In the genomic region with DNA sequence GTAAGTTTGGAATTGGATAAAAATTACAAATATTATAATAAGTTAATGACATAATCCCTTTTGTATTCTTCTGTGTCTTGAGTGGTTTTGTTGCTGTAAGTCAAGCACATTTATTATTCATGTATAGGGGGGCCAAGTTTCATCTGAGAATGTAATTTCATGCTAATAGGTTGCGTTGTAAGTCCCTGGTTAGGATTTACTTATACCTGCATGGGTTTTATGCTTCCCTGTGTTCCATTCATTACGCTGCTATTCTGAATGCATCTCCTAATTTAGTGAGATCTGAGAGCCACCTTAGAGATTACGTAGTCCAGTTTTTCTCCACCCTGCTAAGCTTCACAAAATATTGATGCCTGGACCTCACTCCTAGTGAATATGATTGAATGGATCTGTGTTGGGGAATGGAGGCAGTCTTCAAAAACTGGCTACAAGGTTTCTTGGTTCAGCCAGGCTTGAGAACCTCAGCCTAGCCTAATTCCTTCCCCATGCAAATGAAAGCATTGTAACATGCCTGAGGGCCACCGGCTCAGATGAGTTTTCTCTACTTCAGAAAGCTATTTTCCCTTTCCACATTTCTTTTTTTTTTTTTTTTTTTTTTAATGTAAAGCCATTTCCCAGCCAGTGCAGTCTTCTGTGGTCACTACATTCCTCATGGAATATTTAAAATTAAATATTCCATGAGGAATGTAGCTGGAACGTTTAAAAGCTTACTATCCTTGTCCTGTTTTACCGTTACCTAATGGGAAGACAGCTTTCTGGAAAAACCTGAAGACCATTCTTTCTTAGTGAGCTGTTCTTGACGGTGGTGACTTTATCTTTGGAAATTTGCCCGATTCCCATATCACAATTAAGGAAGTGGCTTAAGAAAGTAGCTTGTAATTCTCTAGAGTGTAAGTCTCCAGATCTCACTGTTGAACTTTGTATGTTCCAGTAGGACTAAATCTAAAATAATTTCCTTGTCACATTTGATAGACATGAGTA, we compare ENCODE assay signal across 17 cellular contexts. TPM values are rescaled to one million over a fixed set of nuclear protein-coding genes. Genes with fewer than 3 reads are reported as not detected.
DNase-seq lines count a peak whose midpoint lies in the region; ATAC-seq, FAIRE-seq and TF ChIP-seq lines count a peak whose summit lies in the region.
"Had no signal": no experiment of that assay in that cellular context is flagged by ENCODE, and none has a peak within 500 bp of the region (broad histone marks: within the 10 kb centered on the region; RNA-seq: fewer than 3 reads in every experiment).

No MANE protein-coding gene starts in this region.

- peak overlapping the region in 1 of 2 donors; percentile 9 for H3K27ac ChIP-seq in left lung
- H3K27ac ChIP-seq: VCaP had no signal

- no peak for FAIRE-seq in bronchial epithelial cell (lab: Jason Lieb, UNC)

- H3K36me3 ChIP-seq in bronchial epithelial cell (ENCODE audit: control insufficient read depth, insufficient read depth, low read length) (no peaks in the 10 kb centered on the region), left lung (no peaks in the 10 kb centered on the region)
- H3K36me3 ChIP-seq: BE2C, MG63 had no signal

- peaks cover 0 to 5% of the 10 kb centered on the region in 2 donors for H3K4me1 ChIP-seq in left lung
- H3K4me1 ChIP-seq: BE2C had no signal

- ATAC-seq in left lung (peak; percentile 76), GM18867 (IDR thresholded peaks at IDR 0.05; ENCODE audit: unreplicated experiment) (no peak)

- H3K9me3 ChIP-seq in left lung, result no peaks in the 10 kb centered on the region
- H3K9me3 ChIP-seq: BE2C, MG63 had no signal

- intact Hi-C loops in left lung (cut with DNase I), result no loop called here

- H3K27me3 ChIP-seq in bronchial epithelial cell (ENCODE audit: control insufficient read depth, insufficient read depth, low read length) (no peaks in the 10 kb centered on the region), left lung (no peaks in the 10 kb centered on the region)
- H3K27me3 ChIP-seq: BE2C, MG63 had no signal

- DNase-seq in AG09319 (ENCODE audit: extremely low read depth, low read depth) (peak; percentile 57), NCI-H226 (peak; percentile 93), bronchial epithelial cell (ENCODE audit: low read depth) (peak; percentile 92), left lung (no peak), NCI-H2081 treated with DMSO at 0.1 percent for 48 hours (lab: John Stamatoyannopoulos, UW) (no peak), NCI-H1417 treated with DMSO at 0.1 percent for 48 hours (lab: John Stamatoyannopoulos, UW) (no peak)
- no peak for DNase-seq in stimulated activated CD4-positive, alpha-beta T cell treated with anti-CD3 and anti-CD28 coated beads, Interleukin-12 subunit alpha, Interleukin-12 subunit beta, amount 100 ng/mL, for 4 hours
- DNase-seq: activated CD8-positive, alpha-beta memory T cell treated with anti-CD3 and anti-CD28 coated beads, Interleukin-2, amount 50 U/mL, for 48 hours; amygdala; BE2C; kidney; MG63; naive B cell; NCI-H345; Right ventricle myocardium superior had no signal

- no peak for TF ChIP-seq CTCF in AG09319 (IDR thresholded peaks at IDR 0.05; ENCODE audit: low read depth, low read length)
- TF ChIP-seq CTCF in bronchial epithelial cell (IDR thresholded peaks at IDR 0.05; ENCODE audit: insufficient read depth, low read length, severe bottlenecking), result no peak
- TF ChIP-seq CTCF in left lung (IDR thresholded peaks at IDR 0.05), result no peak

- no peak overlapping the region for H3K4me3 ChIP-seq in bronchial epithelial cell (ENCODE audit: low read depth, low read length)
- no peak overlapping the region for H3K4me3 ChIP-seq in left lung
- H3K4me3 ChIP-seq: MG63 had no signal

RNA-seq across cellular contexts. Expression of a gene that starts 16.0 kb away (rescaled TPM):
- total RNA-seq in bronchial epithelial cell, result 0.26 and 5.5 TPM in 2 replicates
- 100 to 1,000 TPM; 114 to 183 TPM for total RNA-seq in left lung

Comparison
In these comparisons a context has a peak if more than half of its experiments do, and no peak if none do; other contexts are left out.
1. DNase-seq: peak in AG09319 (single experiment), NCI-H226 (single experiment) and bronchial epithelial cell (single experiment); none in left lung (0 of 2), NCI-H2081 treated with DMSO at 0.1 percent for 48 hours (single experiment), NCI-H1417 treated with DMSO at 0.1 percent for 48 hours (single experiment) and stimulated activated CD4-positive, alpha-beta T cell treated with anti-CD3 and anti-CD28 coated beads, Interleukin-12 subunit alpha, Interleukin-12 subunit beta, amount 100 ng/mL, for 4 hours (single experiment).
2. RNA of a gene that starts 16.0 kb away (total RNA-seq): 114 to 183 TPM in left lung; 0.26 to 5.5 TPM in bronchial epithelial cell; every median in the first group is over 10 times any median in the second.